Comparison of ENCODE assay signal across 1 cellular context in genomic region chr21:45169001-45169400, GRCh38.
TF ChIP-seq lines count a peak whose summit lies in the region.

No MANE protein-coding gene starts in this region.

TF ChIP-seq in H1, 55 proteins besides CTCF, POLR2A, EP300 and RAD21:
- no peak for TF ChIP-seq RBBP5 (IDR thresholded peaks at IDR 0.05; ENCODE audit: borderline replicate concordance, low read depth, low read length)
- no peak for TF ChIP-seq RFX5 (IDR thresholded peaks at IDR 0.05; ENCODE audit: borderline replicate concordance, low read depth, low read length)
- TF ChIP-seq ATF2 (IDR thresholded peaks at IDR 0.05; ENCODE audit: low read length) = no peak
- no peak for TF ChIP-seq ATF3 (IDR thresholded peaks at IDR 0.05; ENCODE audit: insufficient read depth, low read depth, low read length)
- no peak for TF ChIP-seq GABPA (IDR thresholded peaks at IDR 0.05; ENCODE audit: borderline replicate concordance, insufficient read depth, low read length)
- TF ChIP-seq NRF1 (IDR thresholded peaks at IDR 0.05; ENCODE audit: low read depth, low read length) = no peak
- no peak for TF ChIP-seq KDM4A (IDR thresholded peaks at IDR 0.05; ENCODE audit: low read depth, low read length, severe bottlenecking)
- TF ChIP-seq KDM5A (IDR thresholded peaks at IDR 0.05; ENCODE audit: low read length) = no peak
- no peak for TF ChIP-seq KDM1A (IDR thresholded peaks at IDR 0.05; ENCODE audit: borderline replicate concordance, low read length)
- TF ChIP-seq CEBPB (IDR thresholded peaks at IDR 0.05; ENCODE audit: low read depth, low read length) = no peak
- TF ChIP-seq ASH2L (IDR thresholded peaks at IDR 0.05; ENCODE audit: low read length) = no peak
- TF ChIP-seq GTF2F1 (IDR thresholded peaks at IDR 0.05; ENCODE audit: borderline replicate concordance, low read depth, low read length) = no peak
- no peak for TF ChIP-seq BCL11A (IDR thresholded peaks at IDR 0.05; ENCODE audit: low read depth in 2 of 2, low read length in 2 of 2)
- TF ChIP-seq EGR1 (IDR thresholded peaks at IDR 0.05; ENCODE audit: borderline replicate concordance, low read depth, low read length) = no peak
- TF ChIP-seq EZH2 (IDR thresholded peaks at IDR 0.05; ENCODE audit: low read depth, low read length, severe bottlenecking) = no peak
- TF ChIP-seq CHD2 (IDR thresholded peaks at IDR 0.05; ENCODE audit: low read length) = no peak
- no peak for TF ChIP-seq SIN3A (conservative IDR thresholded peaks at IDR 0.05 in 1 of 2, IDR thresholded peaks at IDR 0.05 in 1 of 2; ENCODE audit: low read depth in 1 of 2, low read length in 2 of 2)
TF ChIP-seq in H1: peak in this region for 0.
